In the genomic region with DNA sequence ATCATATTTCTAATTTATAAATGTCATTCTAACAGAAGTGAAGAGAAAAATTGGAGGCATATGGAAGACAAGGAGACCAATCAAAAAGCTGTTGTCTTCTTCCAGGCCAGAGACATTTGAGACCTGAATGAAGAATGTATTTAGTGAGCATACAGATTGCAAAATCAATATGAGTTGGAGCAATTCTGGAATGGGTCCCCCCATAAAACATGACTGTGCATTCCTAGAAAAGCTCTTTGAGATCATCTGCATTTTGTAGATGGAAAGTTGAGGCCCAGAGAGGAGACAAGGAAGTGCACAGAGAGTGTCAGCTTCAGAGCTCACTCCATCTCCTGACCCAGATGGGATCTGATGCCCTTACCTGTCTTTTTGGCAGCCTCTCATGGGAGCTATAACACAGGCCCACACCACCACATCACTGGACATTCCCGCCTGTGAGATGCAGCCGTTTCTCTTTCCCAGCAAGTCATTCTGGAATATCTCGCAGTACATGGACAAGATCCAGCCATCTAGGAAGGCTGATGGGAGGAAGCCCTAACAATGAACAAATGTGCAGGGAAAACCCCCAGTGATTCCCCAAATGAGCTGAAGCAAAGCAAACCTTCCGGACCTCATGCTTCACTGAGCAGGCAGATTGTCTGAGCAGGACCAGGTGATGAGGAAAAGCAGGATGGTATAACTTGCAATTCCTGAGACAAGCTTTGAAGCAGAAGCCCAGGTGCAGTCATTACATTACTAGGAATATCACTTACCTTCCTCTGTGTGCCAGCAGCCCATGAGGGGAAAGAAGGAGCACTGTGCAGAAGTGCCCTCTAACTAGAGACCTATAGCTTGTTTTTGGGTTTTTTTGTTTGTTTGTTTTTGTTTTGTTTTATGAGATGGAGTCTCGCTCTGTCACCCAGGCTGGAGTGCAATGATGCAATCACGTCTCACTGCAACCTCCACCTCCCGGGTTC, we compare ENCODE assay signal across 18 cellular contexts.
A peak's percentile ranks its signal among the peaks of the same experiment; 100 is the strongest.
DNase-seq lines count a peak whose midpoint lies in the region; ATAC-seq and TF ChIP-seq lines count a peak whose summit lies in the region.
"Had no signal": no experiment of that assay in that cellular context is flagged by ENCODE, and none has a peak within 500 bp of the region (broad histone marks: within the 10 kb centered on the region; RNA-seq: fewer than 3 reads in every experiment).

No MANE protein-coding gene starts in this region.

- DNase-seq in NCI-H2107 treated with DMSO at 0.1 percent for 48 hours (lab: John Stamatoyannopoulos, UW; ENCODE audit: unreplicated experiment), result peak; percentile 13
- DNase-seq in NCI-H2107 (lab: John Stamatoyannopoulos, UW), result no peak
- DNase-seq in sciatic nerve (ENCODE audit: low spot score), result no peak
- no peak for DNase-seq in mesenteric fat pad (ENCODE audit: low spot score)
- no peak for DNase-seq in dorsolateral prefrontal cortex
- no peak for DNase-seq in 8988T
- DNase-seq: activated CD4-positive, CD25-positive, alpha-beta regulatory T cell treated with anti-CD3 and anti-CD28 coated beads, Interleukin-2, amount 50 U/mL, for 72 hours; activated T-cell treated with anti-CD3 and anti-CD28 coated beads, Interleukin-2, amount 50 U/mL, for 72 hours; effector CD8-positive, alpha-beta T cell; left cardiac atrium; NCI-H187 treated with DMSO at 0.1 percent for 48 hours; SW 1271 had no signal

- H3K27me3 ChIP-seq in dorsolateral prefrontal cortex, result peaks cover 0 to 14% (median 0%) of the 10 kb centered on the region in 45 donors
- H3K27me3 ChIP-seq: ascending aorta, gastroesophageal sphincter had no signal

- no peak overlapping the region for H3K4me3 ChIP-seq in dorsolateral prefrontal cortex
- H3K4me3 ChIP-seq: ascending aorta, gastroesophageal sphincter had no signal

- H3K27ac ChIP-seq in dorsolateral prefrontal cortex, result no peak overlapping the region
- H3K27ac ChIP-seq: 22Rv1, ascending aorta, gastroesophageal sphincter had no signal

- ATAC-seq in GM21619 (IDR thresholded peaks at IDR 0.05; ENCODE audit: unreplicated experiment) (peak; percentile 57), HG03442 (IDR thresholded peaks at IDR 0.05; ENCODE audit: unreplicated experiment) (peak; percentile 49), sciatic nerve (peak; percentile 13)
- ATAC-seq: activated T-cell treated with anti-CD3 and anti-CD28 coated beads, Interleukin-2, amount 50 U/mL, for 72 hours; gastroesophageal sphincter; left cardiac atrium; natural killer cell treated with Interleukin-12 subunit alpha and Interleukin-12 subunit beta and Interleukin-15 and Interleukin-18, amount 100 ng/mL, for 72 hours had no signal

- intact Hi-C loops in sciatic nerve (cut with DNase I), result no loop called here
- intact Hi-C loops in dorsolateral prefrontal cortex (cut with DNase I), result no loop called here

- no peak for TF ChIP-seq CTCF in dorsolateral prefrontal cortex (IDR thresholded peaks at IDR 0.05 in 54 of 56, conservative IDR thresholded peaks at IDR 0.05 in 2 of 56; ENCODE audit: low read depth in 1 of 56, partially characterized antibody in 56 of 56)
